In genomic region chr17:29571883-29572681, GRCh38 we compare ENCODE assay signal across 12 cellular contexts. TPM values are rescaled to one million over a fixed set of nuclear protein-coding genes. Genes with fewer than 3 reads are reported as not detected.
DNase-seq lines count a peak whose midpoint lies in the region; ATAC-seq and TF ChIP-seq lines count a peak whose summit lies in the region.
"Had no signal": no experiment of that assay in that cellular context is flagged by ENCODE, and none has a peak within 500 bp of the region (broad histone marks: within the 10 kb centered on the region; RNA-seq: fewer than 3 reads in every experiment).

No MANE protein-coding gene starts in this region.

- H3K4me3 ChIP-seq in right atrium auricular region (peak overlapping the region; percentile 27 to 54), gastrocnemius medialis (peak overlapping the region; percentile 44 to 54 (median 51))

- no peak for TF ChIP-seq POLR2A in gastrocnemius medialis (IDR thresholded peaks at IDR 0.05)

- TF ChIP-seq CTCF in WTC11 (IDR thresholded peaks at IDR 0.05) (no peak), right atrium auricular region (IDR thresholded peaks at IDR 0.05) (no peak), gastrocnemius medialis (IDR thresholded peaks at IDR 0.05 in 4 of 5, conservative IDR thresholded peaks at IDR 0.05 in 1 of 5) (no peak)

- CTCF ChIA-PET in WTC11 (lab: Charles Lee) = interaction anchor here (0.9 to 11.4 kb wide), 16 partner anchors 9 to 481 kb away, joined by 3 to 112 read pairs (median 5); partner anchors contain the start of genes ANKRD13B and CORO6

- POLR2A ChIA-PET in WTC11 (lab: Charles Lee) = interaction anchor here (0.8 kb wide), 1 partner anchor 22 kb away, joined by 3 read pairs; no protein-coding TSS in a partner anchor

- H3K4me1 ChIP-seq in right atrium auricular region = peaks cover 0 to 32% of the 10 kb centered on the region in 2 donors
- peaks cover 12 to 18% of the 10 kb centered on the region in 2 donors for H3K4me1 ChIP-seq in gastrocnemius medialis

- H3K36me3 Mint-ChIP-seq in WTC11 (peaks cover 10% of the 10 kb centered on the region; the same call in 1 of the 2 replicates), T-helper 17 cell (ENCODE audit: low read depth) (peaks cover 2% of the 10 kb centered on the region)
- H3K36me3 Mint-ChIP-seq: naive B cell had no signal

- ATAC-seq in WTC11 (peak; percentile 3), gastrocnemius medialis (no peak), T-helper 17 cell (no peak)

- no peaks in the 10 kb centered on the region for H3K9me3 Mint-ChIP-seq in WTC11
- H3K9me3 Mint-ChIP-seq: dendritic cell treated with granulocyte-macrophage colony-stimulating factor and Interleukin-4, amounts not matched to agents 40 ng/mL and 50 ng/mL, for 4 days; naive B cell had no signal

- peaks cover 10% of the 10 kb centered on the region for H3K4me1 Mint-ChIP-seq in WTC11
- H3K4me1 Mint-ChIP-seq in T-helper 17 cell = peaks cover 24% of the 10 kb centered on the region

- H3K4me3 Mint-ChIP-seq in WTC11 (no peak overlapping the region), T-helper 17 cell (no peak overlapping the region)
- H3K4me3 Mint-ChIP-seq: dendritic cell treated with granulocyte-macrophage colony-stimulating factor and Interleukin-4, amounts not matched to agents 40 ng/mL and 50 ng/mL, for 4 days had no signal

- peaks cover 34% of the 10 kb centered on the region for H3K36me3 ChIP-seq in right atrium auricular region
- peaks cover 0 to 31% of the 10 kb centered on the region in 2 donors for H3K36me3 ChIP-seq in gastrocnemius medialis

- H3K27ac Mint-ChIP-seq in WTC11 (no peak overlapping the region), T-helper 17 cell (no peak overlapping the region)
- H3K27ac Mint-ChIP-seq: dendritic cell treated with granulocyte-macrophage colony-stimulating factor and Interleukin-4, amounts not matched to agents 40 ng/mL and 50 ng/mL, for 4 days had no signal

- in situ Hi-C loops in gastrocnemius medialis (cut with MboI; ENCODE audit: low sequenced_read_pairs in 4 of 4) = loop anchor here in 3 of 4 donors (10.0 to 25.0 kb wide), 2 partner anchors 213 to 365 kb away; partner anchors contain the start of genes EFCAB5 (in 1 of the 3) and SSH2 (in 1 of the 3)

- H3K27me3 ChIP-seq in right atrium auricular region (no peaks in the 10 kb centered on the region), gastrocnemius medialis (no peaks in the 10 kb centered on the region)

- peak overlapping the region; percentile 61 to 68 for H3K27ac ChIP-seq in right atrium auricular region
- peak overlapping the region; percentile 30 to 70 (median 46) for H3K27ac ChIP-seq in gastrocnemius medialis

- intact Hi-C loops in gastrocnemius medialis (cut with DNase I; ENCODE audit: low total_unique reads) = no loop called here

- DNase-seq in D341Med (ENCODE audit: low spot score) = peak; percentile 39
- DNase-seq in WTC11 (ENCODE audit: low spot score) = peak; percentile 26
- peak; percentile 58 for DNase-seq in right atrium auricular region (ENCODE audit: low spot score)
- peak in 1 of 2 donors; percentile 23 for DNase-seq in gastrocnemius medialis
- DNase-seq in RKO (ENCODE audit: low spot score) = no peak
- no peak for DNase-seq in T-helper 17 cell
- no peak for DNase-seq in C1 segment of cervical spinal cord (lab: John Stamatoyannopoulos, UW)
- no peak for DNase-seq in AML-193 (lab: John Stamatoyannopoulos, UW)
- DNase-seq: KBM-7, NCI-H446 treated with DMSO at 0.1 percent for 48 hours had no signal

- H3K9me3 ChIP-seq in right atrium auricular region (no peaks in the 10 kb centered on the region), gastrocnemius medialis (no peaks in the 10 kb centered on the region), T-helper 17 cell (ENCODE audit: control insufficient read depth, low read length, poor library complexity, severe bottlenecking) (no peaks in the 10 kb centered on the region)

- H3K27me3 Mint-ChIP-seq in WTC11 (ENCODE audit: low read depth) (peaks cover 17% of the 10 kb centered on the region), T-helper 17 cell (no peaks in the 10 kb centered on the region)
- H3K27me3 Mint-ChIP-seq: dendritic cell treated with granulocyte-macrophage colony-stimulating factor and Interleukin-4, amounts not matched to agents 40 ng/mL and 50 ng/mL, for 4 days; naive B cell had no signal

TF ChIP-seq in WTC11, 78 proteins besides CTCF, POLR2A, EP300 and RAD21:
- TF ChIP-seq JAZF1 (CRISPR knock-in tag; IDR thresholded peaks at IDR 0.05) = no peak
- no peak for TF ChIP-seq GTF2I (CRISPR knock-in tag; conservative IDR thresholded peaks at IDR 0.05)
- no peak for TF ChIP-seq SMAD3 (CRISPR knock-in tag; IDR thresholded peaks at IDR 0.05; ENCODE audit: borderline replicate concordance)
- TF ChIP-seq MXD4 (CRISPR knock-in tag; IDR thresholded peaks at IDR 0.05; ENCODE audit: borderline replicate concordance) = no peak
- TF ChIP-seq NR2C2 (CRISPR knock-in tag; IDR thresholded peaks at IDR 0.05) = no peak
- TF ChIP-seq, protein P1, sequence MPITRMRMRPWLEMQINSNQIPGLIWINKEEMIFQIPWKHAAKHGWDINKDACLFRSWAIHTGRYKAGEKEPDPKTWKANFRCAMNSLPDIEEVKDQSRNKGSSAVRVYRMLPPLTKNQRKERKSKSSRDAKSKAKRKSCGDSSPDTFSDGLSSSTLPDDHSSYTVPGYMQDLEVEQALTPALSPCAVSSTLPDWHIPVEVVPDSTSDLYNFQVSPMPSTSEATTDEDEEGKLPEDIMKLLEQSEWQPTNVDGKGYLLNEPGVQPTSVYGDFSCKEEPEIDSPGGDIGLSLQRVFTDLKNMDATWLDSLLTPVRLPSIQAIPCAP (CRISPR knock-in tag; IDR thresholded peaks at IDR 0.05) = no peak
- TF ChIP-seq ETV6 (CRISPR knock-in tag; IDR thresholded peaks at IDR 0.05) = no peak
- no peak for TF ChIP-seq SMAD4 (CRISPR knock-in tag; IDR thresholded peaks at IDR 0.05)
- TF ChIP-seq, protein P2, sequence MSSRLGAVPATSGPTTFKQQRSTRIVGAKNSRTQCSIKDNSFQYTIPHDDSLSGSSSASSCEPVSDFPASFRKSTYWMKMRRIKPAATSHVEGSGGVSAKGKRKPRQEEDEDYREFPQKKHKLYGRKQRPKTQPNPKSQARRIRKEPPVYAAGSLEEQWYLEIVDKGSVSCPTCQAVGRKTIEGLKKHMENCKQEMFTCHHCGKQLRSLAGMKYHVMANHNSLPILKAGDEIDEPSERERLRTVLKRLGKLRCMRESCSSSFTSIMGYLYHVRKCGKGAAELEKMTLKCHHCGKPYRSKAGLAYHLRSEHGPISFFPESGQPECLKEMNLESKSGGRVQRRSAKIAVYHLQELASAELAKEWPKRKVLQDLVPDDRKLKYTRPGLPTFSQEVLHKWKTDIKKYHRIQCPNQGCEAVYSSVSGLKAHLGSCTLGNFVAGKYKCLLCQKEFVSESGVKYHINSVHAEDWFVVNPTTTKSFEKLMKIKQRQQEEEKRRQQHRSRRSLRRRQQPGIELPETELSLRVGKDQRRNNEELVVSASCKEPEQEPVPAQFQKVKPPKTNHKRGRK (CRISPR knock-in tag; IDR thresholded peaks at IDR 0.05; ENCODE audit: borderline replicate concordance) = 0 out of 2 replicates have a peak, but pooled peaks have one; percentile 0
- TF ChIP-seq ATF2 (CRISPR knock-in tag; IDR thresholded peaks at IDR 0.05; ENCODE audit: borderline replicate concordance, low read depth) = no peak
- TF ChIP-seq IRF2 (CRISPR knock-in tag; IDR thresholded peaks at IDR 0.05; ENCODE audit: borderline replicate concordance, low read depth) = no peak; the same call in 1 of the 2 replicates
- TF ChIP-seq FOXK1 (CRISPR knock-in tag; IDR thresholded peaks at IDR 0.05) = 0 out of 2 replicates have a peak, but pooled peaks have one; percentile 41
TF ChIP-seq in WTC11: peak in this region for 2.

RNA-seq across cellular contexts. Expression of gene TP53I13, which starts 3.6 kb away (rescaled TPM):
- 33.1 to 41.9 TPM (median 36.7 TPM) in 3 replicates for total RNA-seq in WTC11 (2021)
- total RNA-seq in right atrium auricular region = 10 to 100 TPM; 48.8 to 67.0 TPM
- total RNA-seq in gastrocnemius medialis = 10 to 100 TPM; 31.0 to 50.2 (median 32.1) TPM
- 10 to 100 TPM; 92.2 to 98.6 TPM for total RNA-seq in T-helper 17 cell

RNA-seq across cellular contexts. Expression of gene ABHD15, which starts 5.2 kb away (rescaled TPM):
- total RNA-seq in WTC11 (2021) (2.6 to 3.3 TPM (median 2.8 TPM) in 3 replicates), right atrium auricular region (1 to 10 TPM; 9.0 to 9.5 TPM), gastrocnemius medialis (1 to 10 TPM; 2.6 to 5.7 (median 5.0) TPM), T-helper 17 cell (10 to 100 TPM; 14.2 to 15.6 TPM)

RNA-seq across cellular contexts. Expression of gene GIT1, which starts 17.4 kb away (rescaled TPM):
- total RNA-seq in WTC11 (2021) (43.9 to 66.9 TPM (median 45.0 TPM) in 3 replicates), right atrium auricular region (10 to 100 TPM; 26.7 to 48.1 TPM), gastrocnemius medialis (10 to 100 TPM; 30.2 to 62.2 (median 41.1) TPM), T-helper 17 cell (10 to 100 TPM; 45.4 to 48.3 TPM)

RNA-seq across cellular contexts. Expression of gene ANKRD13B, which starts 20.9 kb away (rescaled TPM):
- total RNA-seq in WTC11 (2021) (29.8 to 45.5 TPM (median 32.2 TPM) in 3 replicates), right atrium auricular region (1 to 10 TPM; 6.6 to 8.3 TPM), gastrocnemius medialis (10 to 100 TPM in 1 of 4 donors, 1 to 10 TPM in 3; 8.2 to 11.5 (median 9.2) TPM), T-helper 17 cell (1 to 10 TPM; 5.9 to 7.9 TPM)

RNA-seq across cellular contexts. Expression of gene CORO6, which starts 50.6 kb away (rescaled TPM):
- total RNA-seq in WTC11 (2021) (6.4 to 8.9 TPM (median 7.5 TPM) in 3 replicates), right atrium auricular region (10 to 100 TPM; 65.0 to 87.6 TPM), gastrocnemius medialis (100 to 1,000 TPM; 409 to 694 (median 563) TPM), T-helper 17 cell (1 to 10 TPM; 1.7 to 2.6 TPM)

Comparison
In these comparisons a context has a peak if more than half of its experiments do, and no peak if none do; other contexts are left out.
1. DNase-seq: peak in D341Med (single experiment), WTC11 (single experiment) and right atrium auricular region (single experiment); none in RKO (single experiment), T-helper 17 cell (0 of 3), C1 segment of cervical spinal cord (0 of 14) and AML-193 (0 of 2).